In the genomic region with DNA sequence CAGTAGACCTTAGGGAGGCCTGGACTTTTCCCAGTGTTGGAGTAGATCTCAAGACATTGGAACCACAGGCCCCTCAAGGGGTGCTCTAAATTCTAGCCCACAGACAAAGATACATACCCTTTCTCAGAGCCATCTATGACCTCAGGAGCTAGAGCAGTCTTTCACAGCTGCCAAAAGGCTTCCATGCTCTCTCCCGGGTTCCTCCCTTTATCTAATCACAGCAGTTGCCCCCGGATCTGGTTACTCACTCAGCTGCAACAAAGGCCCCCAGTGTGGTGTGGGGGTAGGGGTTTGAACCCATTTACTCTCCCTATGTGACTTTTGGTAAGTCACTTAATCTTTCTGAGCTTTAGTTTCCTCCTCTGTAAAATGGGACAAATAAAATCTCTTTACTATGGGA, we compare ENCODE assay signal across 34 cellular contexts. TPM values are rescaled to one million over a fixed set of nuclear protein-coding genes. Genes with fewer than 3 reads are reported as not detected.
"Had no signal": no experiment of that assay in that cellular context is flagged by ENCODE, and none has a peak within 500 bp of the region (broad histone marks: within the 10 kb centered on the region; RNA-seq: fewer than 3 reads in every experiment).

No MANE protein-coding gene starts in this region.

- H3K36me3 ChIP-seq: ascending aorta, cardiac muscle cell, pancreas, prostate gland, sigmoid colon, upper lobe of left lung, vagina had no signal

- H3K4me3 ChIP-seq: ascending aorta, cardiac muscle cell, coronary artery, dorsolateral prefrontal cortex, pancreas, prostate gland, sigmoid colon, smooth muscle cell, upper lobe of left lung, vagina had no signal

- DNase-seq: activated CD4-positive, alpha-beta T cell treated with anti-CD3 and anti-CD28 coated beads for 4 hours; activated CD4-positive, alpha-beta T cell treated with anti-CD3 and anti-CD28 coated beads, Interleukin-2, amount 50 U/mL, for 48 hours; activated CD8-positive, alpha-beta memory T cell treated with anti-CD3 and anti-CD28 coated beads for 24 hours; activated effector memory CD4-positive, alpha-beta T cell treated with Interleukin-2 at 50 U/mL for 16 hours; activated naive CD4-positive, alpha-beta T cell treated with anti-CD3 and anti-CD28 coated beads, Interleukin-2, amount 10 ng/mL, durations not matched to agents 7 days and 5 days; activated naive CD8-positive, alpha-beta T cell treated with anti-CD3 and anti-CD28 coated beads, Interleukin-2, amount 10 ng/mL, durations not matched to agents 7 days and 5 days; cerebellar nuclear complex; dorsolateral prefrontal cortex; effector memory CD4-positive, alpha-beta T cell; immature natural killer cell; kidney; left colon; mammary epithelial cell; naive B cell; nephron progenitor cell; nucleus accumbens; pancreas; sigmoid colon; stimulated activated CD4-positive, alpha-beta T cell treated with anti-CD3 and anti-CD28 coated beads, Interleukin-1b, Interleukin-23, amount 100 ng/mL, for 48 hours; stimulated activated CD4-positive, alpha-beta T cell treated with anti-CD3 and anti-CD28 coated beads, Interleukin-4, amount 100 ng/mL, for 4 hours; stimulated activated CD8-positive, alpha-beta memory T cell treated with anti-CD3 and anti-CD28 coated beads, Interleukin-4, amount 100 ng/mL, for 48 hours; stimulated activated naive CD8-positive, alpha-beta T cell treated with anti-CD3 and anti-CD28 coated beads, Interleukin-15, amount 100 ng/mL, for 72 hours; substantia nigra; upper lobe of left lung had no signal

- ATAC-seq: left colon; pancreas; stimulated activated memory B cell treated with anti-CD40 and anti-IgM and Interleukin-4, amounts not matched to agents 10 μg/mL and 1 μg/mL and 100 μg/mL, for 72 hours; stimulated activated naive CD8-positive, alpha-beta T cell treated with anti-CD3 and anti-CD28 coated beads, Interleukin-15, amount 100 ng/mL, for 72 hours had no signal

- H3K4me1 ChIP-seq: ascending aorta, pancreas, prostate gland, sigmoid colon, vagina had no signal

- H3K27ac ChIP-seq: ascending aorta, cardiac muscle cell, coronary artery, dorsolateral prefrontal cortex, pancreas, prostate gland, sigmoid colon, upper lobe of left lung, vagina had no signal

- H3K9me3 ChIP-seq: ascending aorta, pancreas, prostate gland, sigmoid colon, upper lobe of left lung, vagina had no signal

- H3K27me3 ChIP-seq: ascending aorta, upper lobe of left lung, vagina had no signal

RNA-seq across cellular contexts. Expression of a gene that starts 27.0 kb away (rescaled TPM):
- total RNA-seq: ascending aorta, epithelial cell of proximal tubule, frontal cortex, left colon, liver, mammary epithelial cell, pancreas, prostate gland, smooth muscle cell, vagina had no signal
